ENCODE assay signal across 8 cellular contexts in genomic region chr1:941027-941587, GRCh38. TPM values are rescaled to one million over a fixed set of nuclear protein-coding genes. Genes with fewer than 3 reads are reported as not detected.
DNase-seq lines count a peak whose midpoint lies in the region; ATAC-seq and TF ChIP-seq lines count a peak whose summit lies in the region.

No MANE protein-coding gene starts in this region.

- TF ChIP-seq EP300 in ovary (IDR thresholded peaks at IDR 0.05) = no peak

- H3K9me3 Mint-ChIP-seq in CD4-positive, alpha-beta T cell = no peaks in the 10 kb centered on the region

- peaks cover 7% of the 10 kb centered on the region; the same call in 1 of the 2 replicates for H4K20me1 ChIP-seq in MM.1S (ENCODE audit: insufficient read depth, low read length)

- no peaks in the 10 kb centered on the region for H3K9me2 ChIP-seq in MM.1S (replicated peaks; ENCODE audit: insufficient read depth, low read length)

- no peaks in the 10 kb centered on the region for H3K36me3 ChIP-seq in MM.1S (replicated peaks; ENCODE audit: insufficient read depth, low read length)
- H3K36me3 ChIP-seq in ectodermal cell (ENCODE audit: control insufficient read depth, insufficient read depth, low read length) = no peaks in the 10 kb centered on the region
- H3K36me3 ChIP-seq in ovary = no peaks in the 10 kb centered on the region

- DNase-seq in CD4-positive, alpha-beta T cell = no peak
- DNase-seq in MM.1S (no peak), ovary (peak in 1 of 5 donors; percentile 61), NCI-H226 (no peak), RPMI8226 (no peak), substantia nigra (lab: John Stamatoyannopoulos, UW) (no peak), AG08395 (ENCODE audit: low spot score) (no peak)

- no peaks in the 10 kb centered on the region for H3K79me2 ChIP-seq in MM.1S (ENCODE audit: low read length)

- peaks cover 52% of the 10 kb centered on the region for H3K27me3 ChIP-seq in CD4-positive, alpha-beta T cell (ENCODE audit: control insufficient read depth, insufficient read depth, low read length)
- H3K27me3 ChIP-seq in MM.1S (replicated peaks; ENCODE audit: insufficient read depth, low read length) (peaks cover 68% of the 10 kb centered on the region), ectodermal cell (ENCODE audit: control insufficient read depth, insufficient read depth, low read length, poor library complexity, severe bottlenecking) (peaks cover 80% of the 10 kb centered on the region), ovary (peaks cover 10% of the 10 kb centered on the region)

- H3K27me3 Mint-ChIP-seq in CD4-positive, alpha-beta T cell = peaks cover 43% of the 10 kb centered on the region

- POLR2A ChIA-PET in CD4-positive, alpha-beta T cell (lab: Charles Lee) = no interaction called here

- H3K9ac ChIP-seq in MM.1S (ENCODE audit: low read length) = no peak overlapping the region

- intact Hi-C loops in CD4-positive, alpha-beta T cell (cut with DNase I, micrococcal nuclease) = no loop called here
- intact Hi-C loops in ovary (cut with DNase I) = no loop called here

- H3K4me1 Mint-ChIP-seq in CD4-positive, alpha-beta T cell (ENCODE audit: low read depth) = peaks cover 5% of the 10 kb centered on the region

- H3F3A ChIP-seq in MM.1S (ENCODE audit: insufficient read depth, low read length) = peaks cover 16% of the 10 kb centered on the region

- H3K4me3 ChIP-seq in MM.1S (ENCODE audit: low read length) (peak overlapping the region; percentile 25; the same call in 1 of the 2 replicates), ectodermal cell (ENCODE audit: insufficient read depth, low read depth, low read length) (peak overlapping the region; percentile 14), ovary (peak overlapping the region; percentile 21)

- H3K9me3 ChIP-seq in CD4-positive, alpha-beta T cell (ENCODE audit: control insufficient read depth, low read length) = no peaks in the 10 kb centered on the region
- H3K9me3 ChIP-seq in MM.1S (replicated peaks; ENCODE audit: insufficient read depth, low read length) (no peaks in the 10 kb centered on the region), ectodermal cell (ENCODE audit: control insufficient read depth, low read length) (no peaks in the 10 kb centered on the region), ovary (no peaks in the 10 kb centered on the region)

- no peak for ATAC-seq in CD4-positive, alpha-beta T cell (ENCODE audit: poor library complexity)

- TF ChIP-seq POLR2A in ovary (IDR thresholded peaks at IDR 0.05) = no peak

- H3K4me1 ChIP-seq in MM.1S (ENCODE audit: low read length) (peaks cover 34% of the 10 kb centered on the region), ectodermal cell (ENCODE audit: control insufficient read depth, insufficient read depth, low read length) (peaks cover 40% of the 10 kb centered on the region), ovary (ENCODE audit: insufficient read depth) (peaks cover 31% of the 10 kb centered on the region)

- peak overlapping the region; percentile 79; the same call in 1 of the 2 replicates for H3K4me2 ChIP-seq in MM.1S (ENCODE audit: low read depth, low read length)

- peak overlapping the region; percentile 72 for H3K4me3 Mint-ChIP-seq in CD4-positive, alpha-beta T cell

- CTCF ChIA-PET in CD4-positive, alpha-beta T cell (lab: Charles Lee) = interaction anchor here (0.8 to 1.1 kb wide), 2 partner anchors 26 to 61 kb away, joined by 3 to 4 read pairs; partner anchors contain the start of gene PLEKHN1

- peaks cover 15% of the 10 kb centered on the region for H3K36me3 Mint-ChIP-seq in CD4-positive, alpha-beta T cell (ENCODE audit: low read depth)

- no peak for TF ChIP-seq CTCF in CD4-positive, alpha-beta T cell (IDR thresholded peaks at IDR 0.05)
- TF ChIP-seq CTCF in MM.1S (IDR thresholded peaks at IDR 0.05; ENCODE audit: low read length) (no peak), ovary (IDR thresholded peaks at IDR 0.05) (no peak)

- no peak overlapping the region for H3K27ac Mint-ChIP-seq in CD4-positive, alpha-beta T cell

- H3K27ac ChIP-seq in CD4-positive, alpha-beta T cell (ENCODE audit: low read depth, low read length) = no peak overlapping the region
- H3K27ac ChIP-seq in MM.1S (ENCODE audit: low read length) (no peak overlapping the region), ectodermal cell (ENCODE audit: insufficient read depth, low read depth, low read length, poor library complexity, severe bottlenecking) (no peak overlapping the region), ovary (no peak overlapping the region), substantia nigra (ENCODE audit: low read depth, low read length, poor library complexity, severe bottlenecking) (no peak overlapping the region)

- no peak overlapping the region for H2AFZ ChIP-seq in MM.1S (ENCODE audit: low read length)

- 8 to 10% methylated on average over 36 of the region's 36 CpGs for WGBS in ectodermal cell, 2 experiments
- WGBS in ovary, 3 donors = 1 to 4% (median 1%) methylated on average over 32 to 36 of the region's 36 CpGs

RNA-seq across cellular contexts. Expression of gene SAMD11, which starts 17.4 kb away (rescaled TPM):
- total RNA-seq in CD4-positive, alpha-beta T cell = not detected
- 5.1 TPM for polyA plus RNA-seq in ectodermal cell (2013, experiment 1 of 4)
- polyA plus RNA-seq in ectodermal cell (2013, experiment 2 of 4) = 4.9 TPM
- 10.0 TPM for polyA plus RNA-seq in ectodermal cell (2013, experiment 3 of 4)
- polyA plus RNA-seq in ectodermal cell (2013, experiment 4 of 4) = 10.2 TPM
- 10 to 100 TPM in 1 of 7 donors, 1 to 10 TPM in 5, under 1 TPM in 1; 0.85 to 10.6 (median 2.3) TPM for total RNA-seq in ovary
- polyA plus RNA-seq in ovary = 1 to 10 TPM; 1.1 to 2.6 TPM

RNA-seq across cellular contexts. Expression of gene NOC2L, which starts 17.9 kb away (rescaled TPM):
- 10 to 100 TPM; 50.2 to 52.0 TPM for total RNA-seq in CD4-positive, alpha-beta T cell
- polyA plus RNA-seq in ectodermal cell (2013, experiment 1 of 4) = 90.0 TPM
- 87.3 TPM for polyA plus RNA-seq in ectodermal cell (2013, experiment 2 of 4)
- polyA plus RNA-seq in ectodermal cell (2013, experiment 3 of 4) = 58.0 TPM
- 57.1 TPM for polyA plus RNA-seq in ectodermal cell (2013, experiment 4 of 4)
- 10 to 100 TPM; 17.8 to 55.2 (median 46.3) TPM for total RNA-seq in ovary
- 10 to 100 TPM; 23.8 to 33.9 TPM for polyA plus RNA-seq in ovary

RNA-seq across cellular contexts. Expression of gene KLHL17, which starts 19.3 kb away (rescaled TPM):
- total RNA-seq in CD4-positive, alpha-beta T cell = 10 to 100 TPM; 13.9 TPM
- 27.9 TPM for polyA plus RNA-seq in ectodermal cell (2013, experiment 1 of 4)
- 23.2 TPM for polyA plus RNA-seq in ectodermal cell (2013, experiment 2 of 4)
- 24.3 TPM for polyA plus RNA-seq in ectodermal cell (2013, experiment 3 of 4)
- polyA plus RNA-seq in ectodermal cell (2013, experiment 4 of 4) = 26.7 TPM
- 1 to 10 TPM; 1.5 to 6.7 (median 2.1) TPM for total RNA-seq in ovary
- 1 to 10 TPM in 1 of 2 donors, under 1 TPM in 1; 0.13 to 2.2 TPM for polyA plus RNA-seq in ovary

RNA-seq across cellular contexts. Expression of gene PLEKHN1, which starts 25.2 kb away (rescaled TPM):
- under 1 TPM; 0.69 to 0.95 TPM for total RNA-seq in CD4-positive, alpha-beta T cell
- polyA plus RNA-seq in ectodermal cell (2013, experiment 1 of 4) = not detected
- polyA plus RNA-seq in ectodermal cell (2013, experiment 2 of 4) = 0.14 TPM
- not detected for polyA plus RNA-seq in ectodermal cell (2013, experiment 3 of 4)
- 0.08 TPM for polyA plus RNA-seq in ectodermal cell (2013, experiment 4 of 4)
- under 1 TPM in 5 of 7 donors, not detected in 2; 0.12 to 0.34 (median 0.20) TPM for total RNA-seq in ovary
- polyA plus RNA-seq in ovary = under 1 TPM in 1 of 2 donors, not detected in 1; 0.10 TPM

RNA-seq across cellular contexts. Expression of gene PERM1, which starts 40.8 kb away (rescaled TPM):
- not detected for total RNA-seq in CD4-positive, alpha-beta T cell
- polyA plus RNA-seq in ectodermal cell (2013, experiment 1 of 4) = not detected
- not detected for polyA plus RNA-seq in ectodermal cell (2013, experiment 2 of 4)
- not detected for polyA plus RNA-seq in ectodermal cell (2013, experiment 3 of 4)
- polyA plus RNA-seq in ectodermal cell (2013, experiment 4 of 4) = not detected
- total RNA-seq in ovary = under 1 TPM in 4 of 7 donors, not detected in 3; 0.07 to 0.32 (median 0.22) TPM
- polyA plus RNA-seq in ovary = under 1 TPM in 1 of 2 donors, not detected in 1; 0.34 TPM
